ENCODE assay signal across 15 cellular contexts in genomic region chr16:27660507-27660906, GRCh38.
DNase-seq lines count a peak whose midpoint lies in the region; ATAC-seq and TF ChIP-seq lines count a peak whose summit lies in the region.
"Had no signal": no experiment of that assay in that cellular context is flagged by ENCODE, and none has a peak within 500 bp of the region (broad histone marks: within the 10 kb centered on the region; RNA-seq: fewer than 3 reads in every experiment).

No MANE protein-coding gene starts in this region.

- no peak overlapping the region for H3K4me3 Mint-ChIP-seq in WTC11
- no peak overlapping the region for H3K4me3 Mint-ChIP-seq in neural crest cell
- H3K4me3 Mint-ChIP-seq: CD4-positive, alpha-beta T cell; CD8-positive, alpha-beta T cell had no signal

- POLR2A ChIA-PET in HEK293 (lab: Yijun Ruan, JAX) (no interaction called here), WTC11 (lab: Charles Lee) (no interaction called here)

- no peaks in the 10 kb centered on the region for H3K4me1 Mint-ChIP-seq in WTC11
- no peaks in the 10 kb centered on the region for H3K4me1 Mint-ChIP-seq in neural crest cell

- H3K9me3 Mint-ChIP-seq in WTC11: 0 out of 2 replicates have a peak, but pooled peaks cover 4% of the 10 kb centered on the region
- H3K9me3 Mint-ChIP-seq in neural crest cell: no peaks in the 10 kb centered on the region
- H3K9me3 Mint-ChIP-seq: CD4-positive, alpha-beta T cell; CD8-positive, alpha-beta T cell had no signal

- CTCF ChIA-PET in HEK293 (lab: Yijun Ruan, JAX): interaction anchor here (0.6 kb wide), 1 partner anchor 21 kb away, joined by 3 read pairs; no protein-coding TSS in a partner anchor
- CTCF ChIA-PET in WTC11 (lab: Charles Lee): interaction anchor here (0.6 to 1.2 kb wide), 2 partner anchors 21 to 207 kb away, joined by 3 read pairs; no protein-coding TSS in a partner anchor

- H3K27ac Mint-ChIP-seq in WTC11 (no peak overlapping the region), neural crest cell (ENCODE audit: unreplicated experiment) (peak overlapping the region; percentile 27)
- H3K27ac Mint-ChIP-seq: CD4-positive, alpha-beta T cell; CD8-positive, alpha-beta T cell had no signal

- no peak for ATAC-seq in WTC11
- ATAC-seq: CD8-positive, alpha-beta T cell had no signal

- H3K4me3 ChIP-seq in HEK293 (ENCODE audit: low read depth, low read length) (no peak overlapping the region), BE2C (ENCODE audit: low read depth, low read length) (no peak overlapping the region)
- H3K4me3 ChIP-seq: BLaER1 treated with 17β-estradiol and CSF1 and Interleukin-3, amounts not matched to agents 10 nM and 100 nM had no signal

- H3K27me3 ChIP-seq in BE2C: no peaks in the 10 kb centered on the region
- H3K27me3 ChIP-seq: BLaER1 treated with 17β-estradiol and CSF1 and Interleukin-3, amounts not matched to agents 10 nM and 100 nM had no signal

- no peak for DNase-seq in WTC11 (ENCODE audit: low spot score)
- DNase-seq in neural crest cell (ENCODE audit: low read depth, low spot score): no peak
- no peak for DNase-seq in NCI-H226
- no peak for DNase-seq in BE2C
- DNase-seq: 8988T; ACHN; Caco-2; Calu3; CD4-positive, alpha-beta T cell; CD8-positive, alpha-beta T cell; DMS79 treated with DMSO at 0.1 percent for 48 hours; GF-D8 had no signal

- H3K27ac ChIP-seq in HEK293 (ENCODE audit: extremely low read depth, low read depth, low read length): no peak overlapping the region
- H3K27ac ChIP-seq: BLaER1 treated with 17β-estradiol and CSF1 and Interleukin-3, amounts not matched to agents 10 nM and 100 nM; C4-2B had no signal

- peaks cover 8% of the 10 kb centered on the region for H3K36me3 Mint-ChIP-seq in WTC11
- peaks cover 5% of the 10 kb centered on the region for H3K36me3 Mint-ChIP-seq in neural crest cell (ENCODE audit: low read depth)

- H3K4me1 ChIP-seq in HEK293 (ENCODE audit: control insufficient read depth, insufficient read depth, low read length) (no peaks in the 10 kb centered on the region), BE2C (no peaks in the 10 kb centered on the region)
- H3K4me1 ChIP-seq: BLaER1 treated with 17β-estradiol and CSF1 and Interleukin-3, amounts not matched to agents 10 nM and 100 nM; Caco-2 had no signal

- no peaks in the 10 kb centered on the region; a peak in 1 of 3 replicates for H3K36me3 ChIP-seq in HEK293 (ENCODE audit: control insufficient read depth in 2 of 2, insufficient read depth in 1 of 2, low read length in 2 of 2)
- no peaks in the 10 kb centered on the region for H3K36me3 ChIP-seq in BE2C

- no peak for TF ChIP-seq CTCF in HEK293 (tag by site-specific recombination; IDR thresholded peaks at IDR 0.05)
- no peak for TF ChIP-seq CTCF in WTC11 (IDR thresholded peaks at IDR 0.05)
- TF ChIP-seq CTCF in neural crest cell (conservative IDR thresholded peaks at IDR 0.05): no peak
- TF ChIP-seq CTCF in BE2C (IDR thresholded peaks at IDR 0.05; ENCODE audit: low read depth, low read length): no peak

- H3K27me3 Mint-ChIP-seq in WTC11 (ENCODE audit: low read depth) (no peaks in the 10 kb centered on the region), neural crest cell (ENCODE audit: low read depth) (no peaks in the 10 kb centered on the region)
- H3K27me3 Mint-ChIP-seq: CD4-positive, alpha-beta T cell had no signal

- no peaks in the 10 kb centered on the region for H3K9me3 ChIP-seq in HEK293 (ENCODE audit: control insufficient read depth, insufficient read depth, low read depth, low read length)
- H3K9me3 ChIP-seq in BE2C: no peaks in the 10 kb centered on the region; the same call in 1 of the 2 replicates
- H3K9me3 ChIP-seq: Caco-2 had no signal

TF ChIP-seq in HEK293, 187 proteins besides CTCF, POLR2A, EP300 and RAD21:
- TF ChIP-seq ZSCAN30 (tag by site-specific recombination; IDR thresholded peaks at IDR 0.05) (no peak), SP2 (tag by site-specific recombination; IDR thresholded peaks at IDR 0.05) (no peak), ZNF121 (tag by site-specific recombination; IDR thresholded peaks at IDR 0.05) (peak; percentile 54; the same call in 1 of the 2 replicates)
TF ChIP-seq in HEK293: peak in this region for 1.

TF ChIP-seq in WTC11, 78 proteins besides CTCF, POLR2A, EP300 and RAD21:
- TF ChIP-seq ZNF121 (CRISPR knock-in tag; IDR thresholded peaks at IDR 0.05): 0 out of 2 replicates have a peak, but pooled peaks have one; percentile 24
- no peak for TF ChIP-seq JAZF1 (CRISPR knock-in tag; IDR thresholded peaks at IDR 0.05)
- TF ChIP-seq ZNF281 (CRISPR knock-in tag; IDR thresholded peaks at IDR 0.05): no peak
- TF ChIP-seq ETV6 (CRISPR knock-in tag; IDR thresholded peaks at IDR 0.05): no peak
- TF ChIP-seq IRF1 (CRISPR knock-in tag; IDR thresholded peaks at IDR 0.05): no peak

Comparison
In these comparisons a context has a peak if more than half of its experiments do, and no peak if none do; other contexts are left out.
1. Of the 8 proteins assayed by ChIP-seq in both HEK293 and WTC11: peak only in HEK293: none; only in WTC11: none; in both: ZNF121; in neither: 7.